In the genomic region with DNA sequence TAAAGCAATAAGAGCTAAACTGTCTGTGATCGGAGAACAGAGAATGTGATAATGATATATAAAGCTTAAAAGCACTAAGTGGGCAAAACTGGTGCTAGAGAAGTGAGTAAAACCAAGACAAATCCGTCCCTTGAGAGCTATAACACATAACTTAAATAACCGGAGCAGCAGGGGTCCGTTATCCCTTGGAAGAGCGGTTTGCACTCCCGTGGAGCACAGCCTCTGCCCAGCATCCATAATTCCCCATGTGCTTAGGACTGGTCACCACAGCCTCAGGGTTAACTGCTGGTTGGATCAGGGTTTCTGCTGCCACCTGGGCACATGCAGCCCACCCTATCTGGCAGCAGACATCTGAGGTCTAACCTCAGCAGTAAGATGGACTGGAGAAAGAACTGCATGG, we compare ENCODE assay signal across 23 cellular contexts.
"Had no signal": no experiment of that assay in that cellular context is flagged by ENCODE, and none has a peak within 500 bp of the region (broad histone marks: within the 10 kb centered on the region; RNA-seq: fewer than 3 reads in every experiment).

No MANE protein-coding gene starts in this region.

- ATAC-seq: foreskin keratinocyte, left lung, pancreas had no signal

- H3K9me3 Mint-ChIP-seq: activated CD4-positive, alpha-beta memory T cell treated with anti-CD3 and anti-CD28 coated beads, Interleukin-2, amount 10 ng/mL, durations not matched to agents 7 days and 5 days; activated naive CD8-positive, alpha-beta T cell treated with anti-CD3 and anti-CD28 coated beads, Interleukin-2, amount 10 ng/mL, durations not matched to agents 7 days and 5 days; activated T-cell treated with anti-CD3 and anti-CD28 coated beads, Interleukin-2, amount 50 U/mL, for 24 hours; activated T-helper 2 cell treated with anti-CD3 and anti-CD28 coated beads, Interferon-gamma antibody, Interleukin-2, Interleukin-4, amounts not matched to agents 10 μg/mL and 5 μg/mL and 100 μg/mL, durations not matched to agents 14 hours and 24 hours and 36 hours; neural crest cell had no signal

- H3K36me3 Mint-ChIP-seq: activated naive CD8-positive, alpha-beta T cell treated with anti-CD3 and anti-CD28 coated beads, Interleukin-2, amount 10 ng/mL, durations not matched to agents 7 days and 5 days; brain had no signal

- H3K4me3 ChIP-seq: dorsolateral prefrontal cortex, left lung, pancreas, right lobe of liver, thoracic aorta, upper lobe of left lung had no signal

- FAIRE-seq: colon, pancreas, small intestine had no signal

- H3K27ac Mint-ChIP-seq: activated CD4-positive, alpha-beta memory T cell treated with anti-CD3 and anti-CD28 coated beads, Interleukin-2, amount 10 ng/mL, durations not matched to agents 7 days and 5 days; activated naive CD8-positive, alpha-beta T cell treated with anti-CD3 and anti-CD28 coated beads, Interleukin-2, amount 10 ng/mL, durations not matched to agents 7 days and 5 days; activated T-cell treated with anti-CD3 and anti-CD28 coated beads, Interleukin-2, amount 50 U/mL, for 24 hours; activated T-helper 2 cell treated with anti-CD3 and anti-CD28 coated beads, Interferon-gamma antibody, Interleukin-2, Interleukin-4, amounts not matched to agents 10 μg/mL and 5 μg/mL and 100 μg/mL, durations not matched to agents 14 hours and 24 hours and 36 hours had no signal

- H3K27ac ChIP-seq: dorsolateral prefrontal cortex, foreskin keratinocyte, left lung, pancreas, right lobe of liver, thoracic aorta, upper lobe of left lung had no signal

- H3K9me3 ChIP-seq: left lung, pancreas, right lobe of liver, thoracic aorta, upper lobe of left lung had no signal

- H3K4me1 Mint-ChIP-seq: activated CD4-positive, alpha-beta memory T cell treated with anti-CD3 and anti-CD28 coated beads, Interleukin-2, amount 10 ng/mL, durations not matched to agents 7 days and 5 days; activated naive CD8-positive, alpha-beta T cell treated with anti-CD3 and anti-CD28 coated beads, Interleukin-2, amount 10 ng/mL, durations not matched to agents 7 days and 5 days had no signal

- H3K4me1 ChIP-seq: foreskin keratinocyte, left lung, pancreas, right lobe of liver, upper lobe of left lung had no signal

- H3K27me3 ChIP-seq: foreskin keratinocyte, pancreas, right lobe of liver, upper lobe of left lung had no signal

- DNase-seq: activated CD4-positive, alpha-beta memory T cell treated with anti-CD3 and anti-CD28 coated beads, Interleukin-2, amount 10 ng/mL, durations not matched to agents 7 days and 5 days; activated CD4-positive, alpha-beta T cell treated with anti-CD3 and anti-CD28 coated beads for 48 hours; activated CD4-positive, CD25-positive, alpha-beta regulatory T cell; activated naive CD4-positive, alpha-beta T cell treated with Interleukin-2 at 50 U/mL for 16 hours; activated naive CD8-positive, alpha-beta T cell treated with anti-CD3 and anti-CD28 coated beads, Interleukin-2, amount 10 ng/mL, durations not matched to agents 7 days and 5 days; activated T-cell treated with anti-CD3 and anti-CD28 coated beads, Interleukin-2, amount 50 U/mL, for 24 hours; caudate nucleus; dorsolateral prefrontal cortex; foreskin keratinocyte; hippocampal formation; left lung; mammary epithelial cell; pancreas; right lobe of liver; small intestine; stimulated activated CD4-positive, alpha-beta T cell treated with anti-CD3 and anti-CD28 coated beads, Interleukin-15, amount 100 ng/mL, for 24 hours; stimulated activated CD4-positive, alpha-beta T cell treated with anti-CD3 and anti-CD28 coated beads, Interleukin-4, amount 100 ng/mL, for 1 hour; upper lobe of left lung had no signal

- H3K36me3 ChIP-seq: left lung, pancreas, right lobe of liver, thoracic aorta, upper lobe of left lung had no signal

- H3K27me3 Mint-ChIP-seq: activated CD4-positive, alpha-beta memory T cell treated with anti-CD3 and anti-CD28 coated beads, Interleukin-2, amount 10 ng/mL, durations not matched to agents 7 days and 5 days; brain had no signal

- H3K4me3 Mint-ChIP-seq: activated CD4-positive, alpha-beta memory T cell treated with anti-CD3 and anti-CD28 coated beads, Interleukin-2, amount 10 ng/mL, durations not matched to agents 7 days and 5 days; activated naive CD8-positive, alpha-beta T cell treated with anti-CD3 and anti-CD28 coated beads, Interleukin-2, amount 10 ng/mL, durations not matched to agents 7 days and 5 days; activated T-cell treated with anti-CD3 and anti-CD28 coated beads, Interleukin-2, amount 50 U/mL, for 24 hours; brain; neural crest cell had no signal
